Comparison of ENCODE assay signal across 15 cellular contexts in genomic region chr19:55528030-55528801, GRCh38. TPM values are rescaled to one million over a fixed set of nuclear protein-coding genes. Genes with fewer than 3 reads are reported as not detected.
A peak's percentile ranks its signal among the peaks of the same experiment; 100 is the strongest.
DNase-seq lines count a peak whose midpoint lies in the region; ATAC-seq and TF ChIP-seq lines count a peak whose summit lies in the region.
"Had no signal": no experiment of that assay in that cellular context is flagged by ENCODE, and none has a peak within 500 bp of the region (broad histone marks: within the 10 kb centered on the region; RNA-seq: fewer than 3 reads in every experiment).

No MANE protein-coding gene starts in this region.

- H3K36me3 ChIP-seq in NT2/D1 (ENCODE audit: insufficient read depth, insufficient read length, low read length): peaks cover 5% of the 10 kb centered on the region

- POLR2A ChIA-PET in WTC11 (lab: Charles Lee): interaction anchor here (0.5 kb wide), 1 partner anchor 593 kb away, joined by 3 read pairs; the partner anchor contains the start of gene ZNF787

- H3K9ac ChIP-seq in NT2/D1 (ENCODE audit: insufficient read length, low read depth): peak overlapping the region; percentile 51
- H3K9ac ChIP-seq: KMS-11 had no signal

- peak; percentile 64 for DNase-seq in COR-L47 (lab: John Stamatoyannopoulos, UW)
- peak in 2 of 3 experiments; percentile 70 to 89 for DNase-seq in NCI-H1417 (lab: John Stamatoyannopoulos, UW)
- DNase-seq in NT2/D1 (ENCODE audit: low read depth, low spot score): no peak
- peak; percentile 58 for DNase-seq in glutamatergic neuron
- DNase-seq in germinal center (ENCODE audit: low spot score): no peak
- DNase-seq in WTC11 (ENCODE audit: low spot score): no peak
- DNase-seq in stimulated activated CD4-positive, alpha-beta T cell treated with anti-CD3 and anti-CD28 coated beads, Interleukin-4, amount 100 ng/mL, for 1 hour: no peak
- DNase-seq in dermis blood vessel endothelial cell: no peak
- DNase-seq: activated CD8-positive, alpha-beta memory T cell treated with anti-CD3 and anti-CD28 coated beads, Interleukin-2, amount 50 U/mL, for 4 hours; mammary epithelial cell; PC-9; stimulated activated CD4-positive, alpha-beta T cell treated with anti-CD3 and anti-CD28 coated beads, Interleukin-2, amount 100 ng/mL, for 48 hours; stimulated activated naive CD8-positive, alpha-beta T cell treated with anti-CD3 and anti-CD28 coated beads, Interleukin-15, Interleukin-2, amounts not matched to agents 100 U/mL and 50 U/mL, for 24 hours had no signal

- H3K27ac Mint-ChIP-seq in glutamatergic neuron (ENCODE audit: unreplicated experiment): no peak overlapping the region
- no peak overlapping the region for H3K27ac Mint-ChIP-seq in WTC11

- TF ChIP-seq CTCF in glutamatergic neuron (IDR thresholded peaks at IDR 0.05; ENCODE audit: partially characterized antibody, unreplicated experiment): no peak
- no peak for TF ChIP-seq CTCF in WTC11 (IDR thresholded peaks at IDR 0.05)

- H3K4me3 ChIP-seq in NT2/D1 (ENCODE audit: insufficient read length, low read depth): no peak overlapping the region
- H3K4me3 ChIP-seq: PC-9 had no signal

- H3K4me1 ChIP-seq in NT2/D1 (ENCODE audit: insufficient read depth, insufficient read length): peaks cover 15% of the 10 kb centered on the region

- CTCF ChIA-PET in WTC11 (lab: Charles Lee): interaction anchor here (0.8 kb wide), 1 partner anchor 366 kb away, joined by 3 read pairs; no protein-coding TSS in a partner anchor

- H3K9me3 Mint-ChIP-seq in glutamatergic neuron (ENCODE audit: unreplicated experiment): peaks cover 2% of the 10 kb centered on the region
- no peaks in the 10 kb centered on the region for H3K9me3 Mint-ChIP-seq in WTC11

- H3K27me3 Mint-ChIP-seq in glutamatergic neuron (ENCODE audit: unreplicated experiment) (peaks cover 2% of the 10 kb centered on the region), WTC11 (ENCODE audit: low read depth) (peaks cover 2% of the 10 kb centered on the region; the same call in 1 of the 2 replicates)

- H3K4me1 Mint-ChIP-seq in glutamatergic neuron (ENCODE audit: low read depth, unreplicated experiment) (peaks cover 2% of the 10 kb centered on the region), WTC11 (no peaks in the 10 kb centered on the region; the same call in 1 of the 2 replicates)

- no peaks in the 10 kb centered on the region for H3K36me3 Mint-ChIP-seq in glutamatergic neuron (ENCODE audit: unreplicated experiment)
- no peaks in the 10 kb centered on the region for H3K36me3 Mint-ChIP-seq in WTC11

- H3K27me3 ChIP-seq in NT2/D1 (ENCODE audit: insufficient read depth, insufficient read length): no peaks in the 10 kb centered on the region

- no peak for ATAC-seq in WTC11
- ATAC-seq: stimulated activated naive CD8-positive, alpha-beta T cell treated with anti-CD3 and anti-CD28 coated beads, Interleukin-15, Interleukin-2, amounts not matched to agents 100 U/mL and 50 U/mL, for 24 hours had no signal

- no peaks in the 10 kb centered on the region for H3K9me3 ChIP-seq in NT2/D1 (ENCODE audit: insufficient read depth, low read length)

- H3K4me3 Mint-ChIP-seq in glutamatergic neuron (ENCODE audit: unreplicated experiment) (no peak overlapping the region), WTC11 (no peak overlapping the region)

TF ChIP-seq in WTC11, 78 proteins besides CTCF, POLR2A, EP300 and RAD21:
- TF ChIP-seq ZSCAN18 (CRISPR knock-in tag; IDR thresholded peaks at IDR 0.05) (no peak), ZNF396 (CRISPR knock-in tag; IDR thresholded peaks at IDR 0.05; ENCODE audit: borderline replicate concordance) (no peak), ETV6 (CRISPR knock-in tag; IDR thresholded peaks at IDR 0.05) (no peak), TEAD4 (CRISPR knock-in tag; IDR thresholded peaks at IDR 0.05) (no peak), EMX1 (CRISPR knock-in tag; IDR thresholded peaks at IDR 0.05) (no peak), ESRRA (CRISPR knock-in tag; IDR thresholded peaks at IDR 0.05; ENCODE audit: borderline replicate concordance) (no peak), JAZF1 (CRISPR knock-in tag; IDR thresholded peaks at IDR 0.05) (no peak), NFATC4 (CRISPR knock-in tag; IDR thresholded peaks at IDR 0.05) (no peak), ZNF671 (CRISPR knock-in tag; IDR thresholded peaks at IDR 0.05) (no peak), ATF1 (CRISPR knock-in tag; IDR thresholded peaks at IDR 0.05) (no peak), ZBTB43 (CRISPR knock-in tag; IDR thresholded peaks at IDR 0.05) (no peak), IRF1 (CRISPR knock-in tag; IDR thresholded peaks at IDR 0.05) (no peak)
- TF ChIP-seq, protein P1, sequence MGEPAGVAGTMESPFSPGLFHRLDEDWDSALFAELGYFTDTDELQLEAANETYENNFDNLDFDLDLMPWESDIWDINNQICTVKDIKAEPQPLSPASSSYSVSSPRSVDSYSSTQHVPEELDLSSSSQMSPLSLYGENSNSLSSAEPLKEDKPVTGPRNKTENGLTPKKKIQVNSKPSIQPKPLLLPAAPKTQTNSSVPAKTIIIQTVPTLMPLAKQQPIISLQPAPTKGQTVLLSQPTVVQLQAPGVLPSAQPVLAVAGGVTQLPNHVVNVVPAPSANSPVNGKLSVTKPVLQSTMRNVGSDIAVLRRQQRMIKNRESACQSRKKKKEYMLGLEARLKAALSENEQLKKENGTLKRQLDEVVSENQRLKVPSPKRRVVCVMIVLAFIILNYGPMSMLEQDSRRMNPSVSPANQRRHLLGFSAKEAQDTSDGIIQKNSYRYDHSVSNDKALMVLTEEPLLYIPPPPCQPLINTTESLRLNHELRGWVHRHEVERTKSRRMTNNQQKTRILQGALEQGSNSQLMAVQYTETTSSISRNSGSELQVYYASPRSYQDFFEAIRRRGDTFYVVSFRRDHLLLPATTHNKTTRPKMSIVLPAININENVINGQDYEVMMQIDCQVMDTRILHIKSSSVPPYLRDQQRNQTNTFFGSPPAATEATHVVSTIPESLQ (CRISPR knock-in tag; IDR thresholded peaks at IDR 0.05): no peak

RNA-seq across cellular contexts. Expression of gene SBK2, which starts 8.7 kb away (rescaled TPM):
- total RNA-seq in glutamatergic neuron (ENCODE audit: unreplicated experiment): 0.42 TPM
- 5.2 to 6.4 TPM (median 5.8 TPM) in 3 replicates for total RNA-seq in WTC11 (2021)
- not detected in 2 replicates for total RNA-seq in dermis blood vessel endothelial cell
- total RNA-seq: mammary epithelial cell, posterior vena cava had no signal

RNA-seq across cellular contexts. Expression of gene SBK3, which starts 17.1 kb away (rescaled TPM):
- total RNA-seq in glutamatergic neuron (ENCODE audit: unreplicated experiment): not detected
- 0.90 to 1.3 TPM (median 1.1 TPM) in 3 replicates for total RNA-seq in WTC11 (2021)
- 0.17 and 0.74 TPM in 2 replicates for total RNA-seq in dermis blood vessel endothelial cell
- total RNA-seq: mammary epithelial cell, posterior vena cava had no signal

RNA-seq across cellular contexts. Expression of gene SSC5D, which starts 40.0 kb away (rescaled TPM):
- 7.6 TPM for total RNA-seq in glutamatergic neuron (ENCODE audit: unreplicated experiment)
- 1.8 to 2.9 TPM (median 2.5 TPM) in 3 replicates for total RNA-seq in WTC11 (2021)
- 0.19 and 0.51 TPM in 2 replicates for total RNA-seq in dermis blood vessel endothelial cell

RNA-seq across cellular contexts. Expression of gene NAT14, which starts 43.2 kb away (rescaled TPM):
- total RNA-seq in glutamatergic neuron (ENCODE audit: unreplicated experiment) (125 TPM), WTC11 (2021) (71.9 to 87.7 TPM (median 74.8 TPM) in 3 replicates), dermis blood vessel endothelial cell (8.7 and 14.5 TPM in 2 replicates)

RNA-seq across cellular contexts. Expression of gene ZNF628, which starts 51.8 kb away (rescaled TPM):
- 13.7 TPM for total RNA-seq in glutamatergic neuron (ENCODE audit: unreplicated experiment)
- total RNA-seq in WTC11 (2021): 14.0 to 23.6 TPM (median 17.8 TPM) in 3 replicates
- total RNA-seq in dermis blood vessel endothelial cell: 1.4 and 3.3 TPM in 2 replicates

Comparison
In these comparisons a context has a peak if more than half of its experiments do, and no peak if none do; other contexts are left out.
1. DNase-seq: peak in COR-L47 (single experiment), NCI-H1417 (2 of 3) and glutamatergic neuron (single experiment); none in NT2/D1 (single experiment), germinal center (single experiment), WTC11 (single experiment), stimulated activated CD4-positive, alpha-beta T cell treated with anti-CD3 and anti-CD28 coated beads, Interleukin-4, amount 100 ng/mL, for 1 hour (single experiment) and dermis blood vessel endothelial cell (single experiment).